Comparison of ENCODE assay signal across 3 cellular contexts in genomic region chr9:39206643-39207042, GRCh38.
A peak's percentile ranks its signal among the peaks of the same experiment; 100 is the strongest.
DNase-seq lines count a peak whose midpoint lies in the region; ATAC-seq, FAIRE-seq and TF ChIP-seq lines count a peak whose summit lies in the region.
"Not testable (repeated sequence)": the region's sequence is repeated elsewhere in the genome, so short reads cannot be mapped to it uniquely, and the experiment has no call there.

No MANE protein-coding gene starts in this region.

- not testable (repeated sequence) for H3K36me3 ChIP-seq in mucosa of descending colon (ENCODE audit: low read depth)

- H3K4me3 ChIP-seq in mucosa of descending colon: not testable (repeated sequence)

- not testable (repeated sequence) for H3K9me3 ChIP-seq in mucosa of descending colon

- not testable (repeated sequence) for H3K4me1 ChIP-seq in mucosa of descending colon (ENCODE audit: low read depth)

- ATAC-seq in left colon (peak; percentile 94), mucosa of descending colon (peak; percentile 72)

- intact Hi-C loops in left colon (cut with DNase I, micrococcal nuclease); mucosa of descending colon (cut with DNase I, micrococcal nuclease): not testable (repeated sequence)

- peak; percentile 55 for FAIRE-seq in colon (lab: Jason Lieb, UNC)

- not testable (repeated sequence) for DNase-seq in left colon, mucosa of descending colon

- not testable (repeated sequence) for TF ChIP-seq CTCF in mucosa of descending colon (IDR thresholded peaks at IDR 0.05)
